1 cellular context compared by ENCODE assay signal in the genomic region with DNA sequence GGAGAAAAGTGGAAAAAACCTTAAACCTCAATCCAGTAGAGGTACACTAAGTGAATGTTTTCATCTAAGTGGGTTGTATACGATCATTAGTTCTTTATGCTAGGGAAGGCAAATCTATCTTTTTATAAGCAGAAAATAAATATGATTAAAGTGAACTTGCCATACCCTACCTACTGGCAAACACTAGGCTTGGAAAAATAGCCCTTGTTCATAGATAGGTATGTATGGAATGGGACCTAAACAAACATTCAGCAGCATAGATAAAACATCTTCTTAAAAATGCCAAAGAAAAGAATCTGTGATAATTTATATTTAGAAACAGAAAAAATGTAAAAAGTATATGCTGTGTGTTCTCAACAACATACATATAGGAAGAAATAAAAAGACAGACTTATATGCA.
TF ChIP-seq lines count a peak whose summit lies in the region.

No MANE protein-coding gene starts in this region.

TF ChIP-seq in HepG2, 621 proteins besides CTCF, POLR2A, EP300 and RAD21 (continued from another document):
- TF ChIP-seq, protein P1, sequence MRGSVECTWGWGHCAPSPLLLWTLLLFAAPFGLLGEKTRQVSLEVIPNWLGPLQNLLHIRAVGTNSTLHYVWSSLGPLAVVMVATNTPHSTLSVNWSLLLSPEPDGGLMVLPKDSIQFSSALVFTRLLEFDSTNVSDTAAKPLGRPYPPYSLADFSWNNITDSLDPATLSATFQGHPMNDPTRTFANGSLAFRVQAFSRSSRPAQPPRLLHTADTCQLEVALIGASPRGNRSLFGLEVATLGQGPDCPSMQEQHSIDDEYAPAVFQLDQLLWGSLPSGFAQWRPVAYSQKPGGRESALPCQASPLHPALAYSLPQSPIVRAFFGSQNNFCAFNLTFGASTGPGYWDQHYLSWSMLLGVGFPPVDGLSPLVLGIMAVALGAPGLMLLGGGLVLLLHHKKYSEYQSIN (CRISPR knock-in tag; IDR thresholded peaks at IDR 0.05; ENCODE audit: borderline replicate concordance): no peak
- TF ChIP-seq, protein P2, sequence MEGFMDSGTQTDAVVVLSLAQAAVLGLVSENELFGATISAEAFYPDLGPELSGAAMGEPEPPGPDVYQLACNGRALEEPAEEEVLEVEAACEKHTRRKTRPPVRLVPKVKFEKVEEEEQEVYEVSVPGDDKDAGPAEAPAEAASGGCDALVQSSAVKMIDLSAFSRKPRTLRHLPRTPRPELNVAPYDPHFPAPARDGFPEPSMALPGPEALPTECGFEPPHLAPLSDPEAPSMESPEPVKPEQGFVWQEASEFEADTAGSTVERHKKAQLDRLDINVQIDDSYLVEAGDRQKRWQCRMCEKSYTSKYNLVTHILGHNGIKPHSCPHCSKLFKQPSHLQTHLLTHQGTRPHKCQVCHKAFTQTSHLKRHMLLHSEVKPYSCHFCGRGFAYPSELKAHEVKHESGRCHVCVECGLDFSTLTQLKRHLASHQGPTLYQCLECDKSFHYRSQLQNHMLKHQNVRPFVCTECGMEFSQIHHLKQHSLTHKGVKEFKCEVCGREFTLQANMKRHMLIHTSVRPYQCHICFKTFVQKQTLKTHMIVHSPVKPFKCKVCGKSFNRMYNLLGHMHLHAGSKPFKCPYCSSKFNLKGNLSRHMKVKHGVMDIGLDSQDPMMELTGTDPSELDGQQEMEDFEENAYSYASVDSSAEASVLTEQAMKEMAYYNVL (CRISPR knock-in tag; IDR thresholded peaks at IDR 0.05; ENCODE audit: borderline replicate concordance): no peak
- TF ChIP-seq ZNF557 (CRISPR knock-in tag; IDR thresholded peaks at IDR 0.05): no peak
- TF ChIP-seq ASH2L (IDR thresholded peaks at IDR 0.05; ENCODE audit: insufficient read length, low read depth, low read length): no peak
